Comparison of ENCODE assay signal across 8 cellular contexts in genomic region chr15:43370310-43370974, GRCh38. TPM values are rescaled to one million over a fixed set of nuclear protein-coding genes. Genes with fewer than 3 reads are reported as not detected.
DNase-seq lines count a peak whose midpoint lies in the region; ATAC-seq and TF ChIP-seq lines count a peak whose summit lies in the region.

No MANE protein-coding gene starts in this region.

- ATAC-seq in GM19372 (IDR thresholded peaks at IDR 0.05; ENCODE audit: low read depth, unreplicated experiment) (peak; percentile 42), HG02981 (IDR thresholded peaks at IDR 0.05; ENCODE audit: unreplicated experiment) (no peak)

- no peaks in the 10 kb centered on the region for H3K36me3 ChIP-seq in CD8-positive, alpha-beta memory T cell (ENCODE audit: insufficient read depth, low read length)
- H3K36me3 ChIP-seq in cardiac muscle cell, result peaks cover 7% of the 10 kb centered on the region

- H3K27ac ChIP-seq in CD8-positive, alpha-beta memory T cell (ENCODE audit: low read depth, low read length), result peak overlapping the region; percentile 77
- peak overlapping the region; percentile 32 for H3K27ac ChIP-seq in cardiac muscle cell

- H3K27me3 Mint-ChIP-seq in CD8-positive, alpha-beta memory T cell, result no peaks in the 10 kb centered on the region
- H3K27me3 Mint-ChIP-seq in activated T-helper 2 cell treated with anti-CD3 and anti-CD28 coated beads, Interferon-gamma antibody, Interleukin-2, Interleukin-4, amounts not matched to agents 10 μg/mL and 5 μg/mL and 100 μg/mL, durations not matched to agents 14 hours and 24 hours and 36 hours (ENCODE audit: low read depth), result no peaks in the 10 kb centered on the region

- peaks cover 24 to 50% (median 38%) of the 10 kb centered on the region in 3 donors for H3K36me3 Mint-ChIP-seq in CD8-positive, alpha-beta memory T cell
- peaks cover 60% of the 10 kb centered on the region for H3K36me3 Mint-ChIP-seq in activated T-helper 2 cell treated with anti-CD3 and anti-CD28 coated beads, Interferon-gamma antibody, Interleukin-2, Interleukin-4, amounts not matched to agents 10 μg/mL and 5 μg/mL and 100 μg/mL, durations not matched to agents 14 hours and 24 hours and 36 hours (ENCODE audit: low read depth)

- peaks cover 20 to 33% (median 32%) of the 10 kb centered on the region in 5 donors for H3K9me3 Mint-ChIP-seq in CD8-positive, alpha-beta memory T cell
- peaks cover 26% of the 10 kb centered on the region for H3K9me3 Mint-ChIP-seq in activated T-helper 2 cell treated with anti-CD3 and anti-CD28 coated beads, Interferon-gamma antibody, Interleukin-2, Interleukin-4, amounts not matched to agents 10 μg/mL and 5 μg/mL and 100 μg/mL, durations not matched to agents 14 hours and 24 hours and 36 hours

- peak overlapping the region; percentile 74 for H3K4me3 ChIP-seq in CD8-positive, alpha-beta memory T cell (ENCODE audit: low read length)
- H3K4me3 ChIP-seq in cardiac muscle cell, result peak overlapping the region; percentile 60

- CTCF ChIA-PET in CD8-positive, alpha-beta memory T cell (lab: Charles Lee), result interaction anchor here (1.2 to 1.5 kb wide), 5 partner anchors 8 to 144 kb away, joined by 4 to 7 read pairs (median 4); no protein-coding TSS in a partner anchor

- POLR2A ChIA-PET in CD8-positive, alpha-beta memory T cell (lab: Charles Lee), result interaction anchor here (0.5 to 1.2 kb wide), 3 partner anchors 41 to 1177 kb away, joined by 3 to 5 read pairs (median 3); partner anchors contain the start of genes HYPK, LCMT2 and SERINC4

- no peak for TF ChIP-seq CTCF in cardiac muscle cell (IDR thresholded peaks at IDR 0.05; ENCODE audit: low read depth, low read length)

- intact Hi-C loops in activated T-helper 2 cell treated with anti-CD3 and anti-CD28 coated beads, Interferon-gamma antibody, Interleukin-2, Interleukin-4, amounts not matched to agents 10 μg/mL and 5 μg/mL and 100 μg/mL, durations not matched to agents 14 hours and 24 hours and 36 hours (cut with micrococcal nuclease), result no loop called here
- intact Hi-C loops in posterior vena cava (cut with DNase I), result no loop called here

- no peaks in the 10 kb centered on the region for H3K27me3 ChIP-seq in CD8-positive, alpha-beta memory T cell (ENCODE audit: insufficient read depth, low read length, poor library complexity, severe bottlenecking)
- H3K27me3 ChIP-seq in cardiac muscle cell, result no peaks in the 10 kb centered on the region

- DNase-seq in CD8-positive, alpha-beta memory T cell, result peak in 2 of 5 donors; percentile 3 to 6
- DNase-seq in HPDE6-E6E7 (ENCODE audit: extremely low spot score) (peak; percentile 28), cardiac muscle cell (ENCODE audit: low read depth in 1 of 2, low spot score in 1 of 2) (peak; percentile 39 to 69), posterior vena cava (ENCODE audit: low spot score) (peak; percentile 79), SW480 (ENCODE audit: low spot score) (no peak)
- no peak for DNase-seq in activated T-helper 2 cell treated with anti-CD3 and anti-CD28 coated beads, Interferon-gamma antibody, Interleukin-2, Interleukin-4, amounts not matched to agents 10 μg/mL and 5 μg/mL and 100 μg/mL, durations not matched to agents 14 hours and 24 hours and 36 hours (ENCODE audit: low spot score)

- peaks cover 57 to 64% (median 61%) of the 10 kb centered on the region in 3 donors for H3K4me1 Mint-ChIP-seq in CD8-positive, alpha-beta memory T cell
- H3K4me1 Mint-ChIP-seq in activated T-helper 2 cell treated with anti-CD3 and anti-CD28 coated beads, Interferon-gamma antibody, Interleukin-2, Interleukin-4, amounts not matched to agents 10 μg/mL and 5 μg/mL and 100 μg/mL, durations not matched to agents 14 hours and 24 hours and 36 hours (ENCODE audit: low read depth), result peaks cover 44% of the 10 kb centered on the region

- peaks cover 27% of the 10 kb centered on the region for H3K4me1 ChIP-seq in CD8-positive, alpha-beta memory T cell (ENCODE audit: insufficient read depth, low read length)
- peaks cover 20% of the 10 kb centered on the region for H3K4me1 ChIP-seq in cardiac muscle cell (ENCODE audit: low read depth)

- no peaks in the 10 kb centered on the region for H3K9me3 ChIP-seq in CD8-positive, alpha-beta memory T cell (ENCODE audit: low read length)
- H3K9me3 ChIP-seq in cardiac muscle cell (ENCODE audit: low read depth), result no peaks in the 10 kb centered on the region

- peak overlapping the region; percentile 72 to 98 (median 90) for H3K27ac Mint-ChIP-seq in CD8-positive, alpha-beta memory T cell
- peak overlapping the region; percentile 47 for H3K27ac Mint-ChIP-seq in activated T-helper 2 cell treated with anti-CD3 and anti-CD28 coated beads, Interferon-gamma antibody, Interleukin-2, Interleukin-4, amounts not matched to agents 10 μg/mL and 5 μg/mL and 100 μg/mL, durations not matched to agents 14 hours and 24 hours and 36 hours

- H3K4me3 Mint-ChIP-seq in CD8-positive, alpha-beta memory T cell, result peak overlapping the region; percentile 90 to 96 (median 92)
- H3K4me3 Mint-ChIP-seq in activated T-helper 2 cell treated with anti-CD3 and anti-CD28 coated beads, Interferon-gamma antibody, Interleukin-2, Interleukin-4, amounts not matched to agents 10 μg/mL and 5 μg/mL and 100 μg/mL, durations not matched to agents 14 hours and 24 hours and 36 hours (ENCODE audit: low read depth), result peak overlapping the region; percentile 88

RNA-seq across cellular contexts. Expression of gene ZSCAN29, which starts 0.4 kb away (rescaled TPM):
- total RNA-seq in CD8-positive, alpha-beta memory T cell, result 10 to 100 TPM; 25.3 to 26.6 TPM
- polyA plus RNA-seq in CD8-positive, alpha-beta memory T cell, result 7.5 TPM
- 31.4 and 33.1 TPM in 2 replicates for total RNA-seq in activated T-helper 2 cell treated with anti-CD3 and anti-CD28 coated beads, Interferon-gamma antibody, Interleukin-2, Interleukin-4, amounts not matched to agents 10 μg/mL and 5 μg/mL and 100 μg/mL, durations not matched to agents 14 hours and 24 hours and 36 hours
- total RNA-seq in cardiac muscle cell (27.1 and 29.8 TPM in 2 replicates), posterior vena cava (10 to 100 TPM; 17.1 to 17.9 TPM)
- 10.9 and 13.7 TPM in 2 replicates for polyA plus RNA-seq in cardiac muscle cell

RNA-seq across cellular contexts. Expression of gene TUBGCP4, which starts 0.5 kb away (rescaled TPM):
- 10 to 100 TPM; 39.1 to 44.0 TPM for total RNA-seq in CD8-positive, alpha-beta memory T cell
- 11.3 TPM for polyA plus RNA-seq in CD8-positive, alpha-beta memory T cell
- 40.9 and 48.2 TPM in 2 replicates for total RNA-seq in activated T-helper 2 cell treated with anti-CD3 and anti-CD28 coated beads, Interferon-gamma antibody, Interleukin-2, Interleukin-4, amounts not matched to agents 10 μg/mL and 5 μg/mL and 100 μg/mL, durations not matched to agents 14 hours and 24 hours and 36 hours
- total RNA-seq in cardiac muscle cell (7.1 and 10.7 TPM in 2 replicates), posterior vena cava (10 to 100 TPM; 11.9 to 12.4 TPM)
- 16.3 and 19.1 TPM in 2 replicates for polyA plus RNA-seq in cardiac muscle cell

RNA-seq across cellular contexts. Expression of gene LCMT2, which starts 40.1 kb away (rescaled TPM):
- total RNA-seq in CD8-positive, alpha-beta memory T cell, result 10 to 100 TPM; 14.9 to 16.5 TPM
- polyA plus RNA-seq in CD8-positive, alpha-beta memory T cell, result 4.4 TPM
- 15.7 and 16.8 TPM in 2 replicates for total RNA-seq in activated T-helper 2 cell treated with anti-CD3 and anti-CD28 coated beads, Interferon-gamma antibody, Interleukin-2, Interleukin-4, amounts not matched to agents 10 μg/mL and 5 μg/mL and 100 μg/mL, durations not matched to agents 14 hours and 24 hours and 36 hours
- total RNA-seq in cardiac muscle cell, result 5.3 and 8.2 TPM in 2 replicates
- 7.7 and 11.6 TPM in 2 replicates for polyA plus RNA-seq in cardiac muscle cell
- total RNA-seq in posterior vena cava, result 1 to 10 TPM; 5.5 to 7.4 TPM

Comparison
In these comparisons a context has a peak if more than half of its experiments do, and no peak if none do; other contexts are left out.
1. DNase-seq: peak in HPDE6-E6E7 (single experiment), cardiac muscle cell (2 of 2) and posterior vena cava (single experiment); none in activated T-helper 2 cell treated with anti-CD3 and anti-CD28 coated beads, Interferon-gamma antibody, Interleukin-2, Interleukin-4, amounts not matched to agents 10 μg/mL and 5 μg/mL and 100 μg/mL, durations not matched to agents 14 hours and 24 hours and 36 hours (single experiment) and SW480 (single experiment).